8 cellular contexts compared by ENCODE assay signal in the genomic region with DNA sequence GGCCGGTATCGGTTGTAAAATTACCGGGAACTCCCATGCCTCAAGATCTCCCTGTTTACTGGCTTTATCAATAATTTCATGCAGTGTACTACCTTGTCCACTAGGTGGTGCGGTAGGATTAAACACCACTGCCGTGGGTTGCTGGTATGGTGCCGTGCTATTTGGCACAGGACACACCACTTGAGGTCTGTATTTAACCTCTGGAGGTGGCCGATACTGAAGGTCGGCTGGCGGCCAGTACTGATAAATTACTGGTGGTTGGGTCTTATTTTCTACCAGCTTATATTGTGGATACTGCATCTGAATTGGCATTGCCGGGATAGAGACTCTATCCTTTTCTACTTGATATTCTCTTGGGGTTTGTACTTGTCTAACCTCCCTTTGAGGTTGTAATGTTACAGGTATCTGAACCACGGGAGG. TPM values are rescaled to one million over a fixed set of nuclear protein-coding genes. Genes with fewer than 3 reads are reported as not detected.
DNase-seq lines count a peak whose midpoint lies in the region; ATAC-seq and TF ChIP-seq lines count a peak whose summit lies in the region.

No MANE protein-coding gene starts in this region.

- no peaks in the 10 kb centered on the region for H3K27me3 ChIP-seq in left lung

- H3K9me3 ChIP-seq in left lung = no peaks in the 10 kb centered on the region

- TF ChIP-seq CTCF in choroid plexus epithelial cell (conservative IDR thresholded peaks at IDR 0.05; ENCODE audit: low read depth, low read length) (peak; percentile 85), left lung (IDR thresholded peaks at IDR 0.05) (peak; percentile 80 to 81)

- DNase-seq in GM04504 (ENCODE audit: low read depth) = peak; percentile 60
- DNase-seq in NCI-H510A treated with DMSO at 0.1 percent for 48 hours (lab: John Stamatoyannopoulos, UW) = peak; percentile 97
- DNase-seq in activated CD4-positive, alpha-beta T cell treated with anti-CD3 and anti-CD28 coated beads for 24 hours (ENCODE audit: low read depth in 2 of 2) = peak; percentile 32 to 56
- peak; percentile 89 for DNase-seq in choroid plexus epithelial cell (ENCODE audit: low read depth)
- DNase-seq in left lung = peak in 1 of 2 donors; percentile 78
- DNase-seq in stimulated activated CD4-positive, alpha-beta T cell treated with anti-CD3 and anti-CD28 coated beads, Interleukin-4, amount 100 ng/mL, for 24 hours = peak; percentile 79

- H3K36me3 ChIP-seq in left lung = no peaks in the 10 kb centered on the region

- ATAC-seq in HG03342 (IDR thresholded peaks at IDR 0.05; ENCODE audit: unreplicated experiment) (peak; percentile 52), left lung (peak; percentile 100), HG02870 (IDR thresholded peaks at IDR 0.05; ENCODE audit: unreplicated experiment) (no peak)

- peaks cover 8% of the 10 kb centered on the region in 2 donors for H3K4me1 ChIP-seq in left lung

- intact Hi-C loops in left lung (cut with DNase I) = loop anchor here in 1 of 2 donors (10.0 kb wide), 1 partner anchor 243 kb away; no protein-coding TSS in a partner anchor

- H3K4me3 ChIP-seq in choroid plexus epithelial cell (ENCODE audit: low read depth, low read length) (no peak overlapping the region), left lung (no peak overlapping the region)

- H3K27ac ChIP-seq in left lung = no peak overlapping the region

RNA-seq across cellular contexts. Expression of a gene that starts 14.3 kb away (rescaled TPM):
- 1 to 10 TPM; 2.0 to 2.1 TPM for total RNA-seq in left lung

RNA-seq across cellular contexts. Expression of a gene that starts 22.1 kb away (rescaled TPM):
- 10 to 100 TPM; 64.6 to 77.8 TPM for total RNA-seq in left lung

RNA-seq across cellular contexts. Expression of a gene that starts 27.7 kb away (rescaled TPM):
- 10 to 100 TPM; 71.4 to 74.1 TPM for total RNA-seq in left lung

RNA-seq across cellular contexts. Expression of a gene that starts 59.0 kb away (rescaled TPM):
- 1 to 10 TPM in 1 of 2 donors, under 1 TPM in 1; 0.86 to 1.0 TPM for total RNA-seq in left lung
